ENCODE assay signal across 1 cellular context in genomic region chr17:50043290-50044148, GRCh38.
TF ChIP-seq lines count a peak whose summit lies in the region.

No MANE protein-coding gene starts in this region.

TF ChIP-seq in H1, 55 proteins besides CTCF, POLR2A, EP300 and RAD21:
- no peak for TF ChIP-seq TCF12 (IDR thresholded peaks at IDR 0.05; ENCODE audit: low read depth, low read length)
- no peak for TF ChIP-seq CHD2 (IDR thresholded peaks at IDR 0.05; ENCODE audit: low read length)
- no peak for TF ChIP-seq ATF2 (IDR thresholded peaks at IDR 0.05; ENCODE audit: low read length)
- no peak for TF ChIP-seq JUND (IDR thresholded peaks at IDR 0.05; ENCODE audit: low read length)
- TF ChIP-seq SUZ12 (IDR thresholded peaks at IDR 0.05; ENCODE audit: low read length), result no peak
- no peak for TF ChIP-seq GTF2F1 (IDR thresholded peaks at IDR 0.05; ENCODE audit: borderline replicate concordance, low read depth, low read length)
- TF ChIP-seq JUN (IDR thresholded peaks at IDR 0.05; ENCODE audit: low read depth, low read length), result no peak
- no peak for TF ChIP-seq BRCA1 (IDR thresholded peaks at IDR 0.05; ENCODE audit: low read depth, low read length)
- no peak for TF ChIP-seq EZH2 (IDR thresholded peaks at IDR 0.05; ENCODE audit: low read depth, low read length, severe bottlenecking)
